17 cellular contexts compared by ENCODE assay signal in the genomic region with DNA sequence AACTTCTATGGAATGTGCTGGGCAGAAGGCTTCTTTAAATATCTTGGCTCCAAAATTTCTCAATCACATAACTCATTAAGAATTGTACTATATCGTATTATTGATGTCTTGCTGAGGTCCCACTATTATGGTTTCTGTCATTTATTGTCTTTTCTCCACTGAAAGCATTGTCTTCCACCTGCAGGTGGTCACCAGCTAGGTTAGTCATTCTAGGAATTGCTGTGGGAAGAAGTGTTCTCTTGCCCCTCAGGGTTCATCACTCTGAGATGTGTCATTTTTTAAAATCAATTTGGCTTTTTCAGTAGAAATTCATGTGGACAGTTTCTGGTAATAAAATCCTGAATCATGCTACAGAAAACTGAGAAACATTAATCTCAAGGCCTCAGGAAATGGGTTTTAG.
A peak's percentile ranks its signal among the peaks of the same experiment; 100 is the strongest.
DNase-seq lines count a peak whose midpoint lies in the region; ATAC-seq and TF ChIP-seq lines count a peak whose summit lies in the region.
"Had no signal": no experiment of that assay in that cellular context is flagged by ENCODE, and none has a peak within 500 bp of the region (broad histone marks: within the 10 kb centered on the region; RNA-seq: fewer than 3 reads in every experiment).

No MANE protein-coding gene starts in this region.

- no peak overlapping the region for H3K4me2 ChIP-seq in SU-DHL-6 (ENCODE audit: low read depth, low read length, poor library complexity, severe bottlenecking)
- no peak overlapping the region for H3K4me2 ChIP-seq in osteoblast (ENCODE audit: insufficient read depth, low read length)
- H3K4me2 ChIP-seq: A549, BLaER1, GM23338 had no signal

- H2AFZ ChIP-seq in SU-DHL-6 (ENCODE audit: low read depth, low read length, severe bottlenecking) = peak overlapping the region; percentile 82
- H2AFZ ChIP-seq in osteoblast (ENCODE audit: low read length) = no peak overlapping the region
- H2AFZ ChIP-seq: GM23338 had no signal

- H3K79me2 ChIP-seq in SU-DHL-6 (ENCODE audit: insufficient read depth, low read length) (no peaks in the 10 kb centered on the region), osteoblast (ENCODE audit: insufficient read depth, low read length) (no peaks in the 10 kb centered on the region)

- peak overlapping the region; percentile 7 for H3K27ac ChIP-seq in A673 (ENCODE audit: low read depth, low read length, poor library complexity, severe bottlenecking)
- no peak overlapping the region for H3K27ac ChIP-seq in SU-DHL-6 (ENCODE audit: low read depth, low read length)
- no peak overlapping the region for H3K27ac ChIP-seq in osteoblast (ENCODE audit: low read depth, low read length)
- H3K27ac ChIP-seq: A549, BLaER1 had no signal

- H3K9ac ChIP-seq in SU-DHL-6 (ENCODE audit: low read length) = no peak overlapping the region
- H3K9ac ChIP-seq: BLaER1 had no signal

- H3K4me1 ChIP-seq in A673 (ENCODE audit: insufficient read depth, low read length, poor library complexity, severe bottlenecking) = peaks cover 14% of the 10 kb centered on the region
- H3K4me1 ChIP-seq in osteoblast (ENCODE audit: insufficient read depth, low read length) = no peaks in the 10 kb centered on the region
- H3K4me1 ChIP-seq: A549, BLaER1 had no signal

- H3K4me3 ChIP-seq in A673 (ENCODE audit: low read depth, low read length, poor library complexity, severe bottlenecking) = no peak overlapping the region
- no peak overlapping the region for H3K4me3 ChIP-seq in SU-DHL-6 (ENCODE audit: insufficient read depth, low read length, poor library complexity, severe bottlenecking)
- H3K4me3 ChIP-seq in osteoblast (ENCODE audit: insufficient read depth, low read length) = no peak overlapping the region
- H3K4me3 ChIP-seq: A549, BLaER1, GM12878, GM23338 had no signal

- H3K36me3 ChIP-seq in A673 (ENCODE audit: insufficient read depth, low read length, poor library complexity, severe bottlenecking) (no peaks in the 10 kb centered on the region), SU-DHL-6 (ENCODE audit: low read length) (no peaks in the 10 kb centered on the region), osteoblast (ENCODE audit: insufficient read depth, low read length) (no peaks in the 10 kb centered on the region)
- H3K36me3 ChIP-seq: BLaER1 had no signal

- H4K20me1 ChIP-seq in SU-DHL-6 (ENCODE audit: low read depth, low read length) (no peaks in the 10 kb centered on the region), osteoblast (ENCODE audit: insufficient read depth, low read length) (no peaks in the 10 kb centered on the region)
- H4K20me1 ChIP-seq: BLaER1 had no signal

- intact Hi-C loops in A673 (cut with micrococcal nuclease; ENCODE audit: unreplicated experiment) = no loop called here

- no peaks in the 10 kb centered on the region for H3K9me2 ChIP-seq in SU-DHL-6 (replicated peaks; ENCODE audit: insufficient read depth, low read length)

- DNase-seq in A673 (ENCODE audit: low spot score) (no peak), foreskin melanocyte (peak; percentile 5), osteoblast (ENCODE audit: insufficient read length, low spot score, missing footprints) (no peak)
- DNase-seq in stimulated activated CD4-positive, alpha-beta T cell treated with anti-CD3 and anti-CD28 coated beads, Interleukin-12 subunit alpha, Interleukin-12 subunit beta, amount 100 ng/mL, for 4 hours = no peak
- DNase-seq: Calu3; CD4-positive, alpha-beta memory T cell; DMS79 treated with DMSO at 0.1 percent for 48 hours; HCEC 1CT; KBM-7 had no signal

- H3K27me3 ChIP-seq in A673 (replicated peaks; ENCODE audit: insufficient read depth, low read depth, low read length, poor library complexity) (no peaks in the 10 kb centered on the region), SU-DHL-6 (ENCODE audit: low read length) (no peaks in the 10 kb centered on the region), osteoblast (ENCODE audit: insufficient read depth, low read length) (no peaks in the 10 kb centered on the region)
- H3K27me3 ChIP-seq: BLaER1 had no signal

- no peaks in the 10 kb centered on the region for H3K9me3 ChIP-seq in A673 (ENCODE audit: low read depth, low read length, poor library complexity, severe bottlenecking)
- no peaks in the 10 kb centered on the region for H3K9me3 ChIP-seq in SU-DHL-6 (ENCODE audit: insufficient read depth, low read length)
- peaks cover 2% of the 10 kb centered on the region for H3K9me3 ChIP-seq in osteoblast (ENCODE audit: low read depth, low read length)
- H3K9me3 ChIP-seq: A549, BLaER1 had no signal

- CTCF ChIA-PET in A673 (lab: Charles Lee) = interaction anchor here (0.5 kb wide), 1 partner anchor 18 kb away, joined by 3 read pairs; no protein-coding TSS in a partner anchor

- peak; percentile 57 for ATAC-seq in GM19463 (IDR thresholded peaks at IDR 0.05; ENCODE audit: unreplicated experiment)
- ATAC-seq in HG03175 (IDR thresholded peaks at IDR 0.05; ENCODE audit: unreplicated experiment) = no peak
- ATAC-seq: A549, GM12878, GM23338, HepG2 had no signal

- TF ChIP-seq CTCF in A673 (conservative IDR thresholded peaks at IDR 0.05; ENCODE audit: low read depth, low read length) (no peak), SU-DHL-6 (IDR thresholded peaks at IDR 0.05; ENCODE audit: insufficient read depth, low read length, poor library complexity, severe bottlenecking) (no peak), osteoblast (IDR thresholded peaks at IDR 0.05; ENCODE audit: extremely low read depth, low read depth, low read length) (no peak)

- H3F3A ChIP-seq in SU-DHL-6 (ENCODE audit: insufficient read depth) = no peaks in the 10 kb centered on the region

- no TSS peak for BruUV-seq in A673 (replicated peaks; lab: Mats Ljungman, UMichigan)

- POLR2A ChIA-PET in A673 (lab: Charles Lee; ENCODE audit: low non-redundant PET) = no interaction called here
